Comparison of ENCODE assay signal across 30 cellular contexts in the genomic region with DNA sequence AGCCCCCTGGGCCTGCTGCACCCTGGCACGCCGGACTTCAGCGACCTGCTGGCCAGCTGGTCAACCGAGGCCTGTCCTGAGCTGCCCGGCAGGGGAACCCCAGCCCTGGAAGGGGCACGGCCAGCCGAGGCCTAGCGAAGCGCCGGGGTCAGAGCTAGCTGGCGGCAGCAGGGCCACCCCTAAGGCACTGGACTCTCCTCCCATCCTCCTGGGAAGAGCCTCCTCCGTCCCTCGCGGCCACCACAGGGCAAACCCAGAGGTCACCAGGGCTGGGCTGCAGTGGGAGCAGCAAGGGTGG. TPM values are rescaled to one million over a fixed set of nuclear protein-coding genes. Genes with fewer than 3 reads are reported as not detected.
"Had no signal": no experiment of that assay in that cellular context is flagged by ENCODE, and none has a peak within 500 bp of the region (broad histone marks: within the 10 kb centered on the region; RNA-seq: fewer than 3 reads in every experiment).

No MANE protein-coding gene starts in this region.

- H3K27ac Mint-ChIP-seq: activated naive CD4-positive, alpha-beta T cell treated with anti-CD3 and anti-CD28 coated beads for 36 hours; activated naive CD8-positive, alpha-beta T cell treated with anti-CD3 and anti-CD28 coated beads, Interleukin-2, amount 10 ng/mL, durations not matched to agents 7 days and 5 days; memory B cell; stimulated activated naive B cell treated with anti-CD40 and anti-IgM and Interleukin-4, amounts not matched to agents 10 μg/mL and 1 μg/mL and 100 μg/mL, for 72 hours had no signal

- H3K9me3 Mint-ChIP-seq: activated naive CD4-positive, alpha-beta T cell treated with anti-CD3 and anti-CD28 coated beads for 36 hours; activated naive CD8-positive, alpha-beta T cell treated with anti-CD3 and anti-CD28 coated beads, Interleukin-2, amount 10 ng/mL, durations not matched to agents 7 days and 5 days; effector memory CD8-positive, alpha-beta T cell; memory B cell; naive thymus-derived CD8-positive, alpha-beta T cell; neural crest cell; stimulated activated naive B cell treated with anti-CD40 and anti-IgM and Interleukin-4, amounts not matched to agents 10 μg/mL and 1 μg/mL and 100 μg/mL, for 72 hours had no signal

- DNase-seq: activated CD4-positive, alpha-beta T cell treated with anti-CD3 and anti-CD28 coated beads for 4 hours; activated CD4-positive, alpha-beta T cell treated with anti-CD3 and anti-CD28 coated beads, Interleukin-2, amount 50 U/mL, for 4 hours; activated effector memory CD4-positive, alpha-beta T cell treated with Interleukin-2 at 50 U/mL for 16 hours; activated naive CD4-positive, alpha-beta T cell treated with anti-CD3 and anti-CD28 coated beads for 36 hours; activated naive CD8-positive, alpha-beta T cell treated with anti-CD3 and anti-CD28 coated beads, Interleukin-2, amount 10 ng/mL, durations not matched to agents 7 days and 5 days; brain microvascular endothelial cell; dorsolateral prefrontal cortex; effector memory CD8-positive, alpha-beta T cell; erythroblast; gastrocnemius medialis; midbrain; posterior cingulate gyrus; sigmoid colon; small intestine; stimulated activated CD4-positive, alpha-beta T cell treated with anti-CD3 and anti-CD28 coated beads, Interleukin-4, amount 100 ng/mL, for 24 hours; stimulated activated naive B cell treated with anti-CD40 and anti-IgM and Interleukin-4, amounts not matched to agents 10 μg/mL and 1 μg/mL and 100 μg/mL, for 72 hours; T-helper 9 cell; tibial artery had no signal

- H3K27ac ChIP-seq: brain microvascular endothelial cell, coronary artery, dorsolateral prefrontal cortex, sigmoid colon, SK-N-MC, suprapubic skin, tibial artery, VCaP had no signal

- H3K4me1 ChIP-seq: gastrocnemius medialis had no signal

- H3K36me3 Mint-ChIP-seq: activated naive CD8-positive, alpha-beta T cell treated with anti-CD3 and anti-CD28 coated beads, Interleukin-2, amount 10 ng/mL, durations not matched to agents 7 days and 5 days; naive thymus-derived CD8-positive, alpha-beta T cell had no signal

- H3K9me3 ChIP-seq: gastrocnemius medialis, sigmoid colon, suprapubic skin, tibial artery had no signal

- H3K4me3 ChIP-seq: coronary artery, sigmoid colon, SK-N-MC, suprapubic skin, tibial artery had no signal

- ATAC-seq: gastrocnemius medialis; stimulated activated naive B cell treated with anti-CD40 and anti-IgM and Interleukin-4, amounts not matched to agents 10 μg/mL and 1 μg/mL and 100 μg/mL, for 72 hours had no signal

- H3K27me3 Mint-ChIP-seq: activated naive CD8-positive, alpha-beta T cell treated with anti-CD3 and anti-CD28 coated beads, Interleukin-2, amount 10 ng/mL, durations not matched to agents 7 days and 5 days; naive thymus-derived CD8-positive, alpha-beta T cell had no signal

- H3K4me3 Mint-ChIP-seq: activated naive CD4-positive, alpha-beta T cell treated with anti-CD3 and anti-CD28 coated beads for 36 hours; activated naive CD8-positive, alpha-beta T cell treated with anti-CD3 and anti-CD28 coated beads, Interleukin-2, amount 10 ng/mL, durations not matched to agents 7 days and 5 days; memory B cell; neural crest cell; stimulated activated naive B cell treated with anti-CD40 and anti-IgM and Interleukin-4, amounts not matched to agents 10 μg/mL and 1 μg/mL and 100 μg/mL, for 72 hours had no signal

- H3K27me3 ChIP-seq: dorsolateral prefrontal cortex, gastrocnemius medialis, sigmoid colon, suprapubic skin had no signal

- H3K36me3 ChIP-seq: brain microvascular endothelial cell, gastrocnemius medialis, sigmoid colon, suprapubic skin had no signal

- H3K4me1 Mint-ChIP-seq: activated naive CD8-positive, alpha-beta T cell treated with anti-CD3 and anti-CD28 coated beads, Interleukin-2, amount 10 ng/mL, durations not matched to agents 7 days and 5 days; neural crest cell had no signal

RNA-seq across cellular contexts. Expression of a gene that starts 2.3 kb away (rescaled TPM):
- total RNA-seq: astrocyte; cardiac septum; cerebellum; gastrocnemius medialis; neural crest cell; sigmoid colon; T-helper 1 cell treated with Interleukin-12 subunit alpha and Interleukin-12 subunit beta and Interleukin-4 antibody, amounts not matched to agents 30 ng/mL and 1 ng/mL, for 36 hours; ureter had no signal
